Comparison of ENCODE assay signal across 1 cellular context in the genomic region with DNA sequence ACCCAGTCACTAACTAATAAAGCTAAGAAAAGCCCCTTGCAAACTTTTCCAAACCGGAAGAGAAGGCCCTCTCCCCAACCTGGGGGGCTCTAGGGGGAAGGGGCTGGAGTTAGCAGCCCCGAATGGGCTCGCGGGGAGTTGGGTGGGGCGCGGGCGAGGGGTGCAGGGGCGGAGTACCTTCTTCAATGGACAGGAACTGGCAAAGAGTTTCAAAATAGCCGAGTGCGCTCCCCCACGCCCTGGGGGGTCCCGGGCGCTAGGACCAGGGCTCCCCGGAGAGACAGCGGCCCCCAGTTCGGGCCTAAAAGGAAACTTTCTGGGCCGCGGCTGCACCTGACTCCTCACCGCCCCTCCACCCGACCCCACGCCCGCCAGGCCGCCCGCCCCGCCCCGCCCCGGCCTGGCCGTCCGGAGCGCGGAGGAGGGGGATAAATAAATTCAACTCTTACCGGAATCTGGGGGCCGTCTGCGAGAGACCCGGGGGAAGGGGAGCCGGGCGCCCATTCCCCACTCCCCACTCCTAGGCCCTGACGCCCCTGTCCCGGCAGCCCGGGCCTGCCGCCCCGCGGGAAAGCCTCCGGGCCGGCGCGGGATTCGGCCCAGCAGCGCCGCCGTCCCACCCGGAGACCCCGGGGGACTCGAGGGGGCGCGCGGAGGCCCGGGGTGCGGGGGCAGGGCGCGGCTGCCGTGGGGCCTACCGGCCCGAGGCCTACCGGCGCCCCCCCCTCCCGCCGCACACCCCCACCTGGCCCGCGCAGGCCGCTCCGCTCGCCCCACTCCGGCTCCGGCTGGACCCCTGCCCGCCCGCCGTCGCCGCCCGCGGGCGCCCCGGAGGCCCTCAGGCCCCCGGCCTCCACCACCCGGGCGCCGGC.
TF ChIP-seq lines count a peak whose summit lies in the region.

No MANE protein-coding gene starts in this region.

TF ChIP-seq in HepG2, 621 proteins besides CTCF, POLR2A, EP300 and RAD21 (continued from another document and continues in another):
- TF ChIP-seq, protein P1, sequence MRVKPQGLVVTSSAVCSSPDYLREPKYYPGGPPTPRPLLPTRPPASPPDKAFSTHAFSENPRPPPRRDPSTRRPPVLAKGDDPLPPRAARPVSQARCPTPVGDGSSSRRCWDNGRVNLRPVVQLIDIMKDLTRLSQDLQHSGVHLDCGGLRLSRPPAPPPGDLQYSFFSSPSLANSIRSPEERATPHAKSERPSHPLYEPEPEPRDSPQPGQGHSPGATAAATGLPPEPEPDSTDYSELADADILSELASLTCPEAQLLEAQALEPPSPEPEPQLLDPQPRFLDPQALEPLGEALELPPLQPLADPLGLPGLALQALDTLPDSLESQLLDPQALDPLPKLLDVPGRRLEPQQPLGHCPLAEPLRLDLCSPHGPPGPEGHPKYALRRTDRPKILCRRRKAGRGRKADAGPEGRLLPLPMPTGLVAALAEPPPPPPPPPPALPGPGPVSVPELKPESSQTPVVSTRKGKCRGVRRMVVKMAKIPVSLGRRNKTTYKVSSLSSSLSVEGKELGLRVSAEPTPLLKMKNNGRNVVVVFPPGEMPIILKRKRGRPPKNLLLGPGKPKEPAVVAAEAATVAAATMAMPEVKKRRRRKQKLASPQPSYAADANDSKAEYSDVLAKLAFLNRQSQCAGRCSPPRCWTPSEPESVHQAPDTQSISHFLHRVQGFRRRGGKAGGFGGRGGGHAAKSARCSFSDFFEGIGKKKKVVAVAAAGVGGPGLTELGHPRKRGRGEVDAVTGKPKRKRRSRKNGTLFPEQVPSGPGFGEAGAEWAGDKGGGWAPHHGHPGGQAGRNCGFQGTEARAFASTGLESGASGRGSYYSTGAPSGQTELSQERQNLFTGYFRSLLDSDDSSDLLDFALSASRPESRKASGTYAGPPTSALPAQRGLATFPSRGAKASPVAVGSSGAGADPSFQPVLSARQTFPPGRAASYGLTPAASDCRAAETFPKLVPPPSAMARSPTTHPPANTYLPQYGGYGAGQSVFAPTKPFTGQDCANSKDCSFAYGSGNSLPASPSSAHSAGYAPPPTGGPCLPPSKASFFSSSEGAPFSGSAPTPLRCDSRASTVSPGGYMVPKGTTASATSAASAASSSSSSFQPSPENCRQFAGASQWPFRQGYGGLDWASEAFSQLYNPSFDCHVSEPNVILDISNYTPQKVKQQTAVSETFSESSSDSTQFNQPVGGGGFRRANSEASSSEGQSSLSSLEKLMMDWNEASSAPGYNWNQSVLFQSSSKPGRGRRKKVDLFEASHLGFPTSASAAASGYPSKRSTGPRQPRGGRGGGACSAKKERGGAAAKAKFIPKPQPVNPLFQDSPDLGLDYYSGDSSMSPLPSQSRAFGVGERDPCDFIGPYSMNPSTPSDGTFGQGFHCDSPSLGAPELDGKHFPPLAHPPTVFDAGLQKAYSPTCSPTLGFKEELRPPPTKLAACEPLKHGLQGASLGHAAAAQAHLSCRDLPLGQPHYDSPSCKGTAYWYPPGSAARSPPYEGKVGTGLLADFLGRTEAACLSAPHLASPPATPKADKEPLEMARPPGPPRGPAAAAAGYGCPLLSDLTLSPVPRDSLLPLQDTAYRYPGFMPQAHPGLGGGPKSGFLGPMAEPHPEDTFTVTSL (CRISPR knock-in tag; IDR thresholded peaks at IDR 0.05; ENCODE audit: borderline replicate concordance), result 0 out of 2 replicates have a peak, but pooled peaks have one; percentile 5
- TF ChIP-seq RARG (CRISPR knock-in tag; IDR thresholded peaks at IDR 0.05; ENCODE audit: low read depth) (no peak), ZNF296 (CRISPR knock-in tag; conservative IDR thresholded peaks at IDR 0.05) (no peak), TBP (CRISPR knock-in tag; IDR thresholded peaks at IDR 0.05) (no peak), SIN3A (IDR thresholded peaks at IDR 0.05; ENCODE audit: borderline replicate concordance, low read depth, low read length) (peak; percentile 54; the same call in 1 of the 2 replicates), ZNF724P (CRISPR knock-in tag; IDR thresholded peaks at IDR 0.05; ENCODE audit: borderline replicate concordance) (no peak), ATRX (CRISPR knock-in tag; IDR thresholded peaks at IDR 0.05; ENCODE audit: borderline replicate concordance) (no peak), RORA (CRISPR knock-in tag; IDR thresholded peaks at IDR 0.05) (no peak), HNF4G (IDR thresholded peaks at IDR 0.05; ENCODE audit: borderline replicate concordance, low read depth, low read length) (no peak), HNF4G (CRISPR knock-in tag; IDR thresholded peaks at IDR 0.05; ENCODE audit: borderline replicate concordance, low read depth) (no peak), ZSCAN21 (CRISPR knock-in tag; IDR thresholded peaks at IDR 0.05; ENCODE audit: borderline replicate concordance) (no peak), ZNF205 (CRISPR knock-in tag; IDR thresholded peaks at IDR 0.05) (no peak), ZNF550 (CRISPR knock-in tag; IDR thresholded peaks at IDR 0.05; ENCODE audit: borderline replicate concordance) (no peak), MED13 (CRISPR knock-in tag; IDR thresholded peaks at IDR 0.05) (peak; percentile 35; the same call in 1 of the 2 replicates), SPEN (CRISPR knock-in tag; IDR thresholded peaks at IDR 0.05; ENCODE audit: low read depth) (0 out of 2 replicates have a peak, but pooled peaks have one; percentile 6), SIN3B (IDR thresholded peaks at IDR 0.05; ENCODE audit: low read length) (no peak), FLYWCH1 (CRISPR knock-in tag; IDR thresholded peaks at IDR 0.05) (no peak), EHMT2 (IDR thresholded peaks at IDR 0.05; ENCODE audit: borderline replicate concordance, low read depth, low read length) (no peak)
- TF ChIP-seq, protein P2, sequence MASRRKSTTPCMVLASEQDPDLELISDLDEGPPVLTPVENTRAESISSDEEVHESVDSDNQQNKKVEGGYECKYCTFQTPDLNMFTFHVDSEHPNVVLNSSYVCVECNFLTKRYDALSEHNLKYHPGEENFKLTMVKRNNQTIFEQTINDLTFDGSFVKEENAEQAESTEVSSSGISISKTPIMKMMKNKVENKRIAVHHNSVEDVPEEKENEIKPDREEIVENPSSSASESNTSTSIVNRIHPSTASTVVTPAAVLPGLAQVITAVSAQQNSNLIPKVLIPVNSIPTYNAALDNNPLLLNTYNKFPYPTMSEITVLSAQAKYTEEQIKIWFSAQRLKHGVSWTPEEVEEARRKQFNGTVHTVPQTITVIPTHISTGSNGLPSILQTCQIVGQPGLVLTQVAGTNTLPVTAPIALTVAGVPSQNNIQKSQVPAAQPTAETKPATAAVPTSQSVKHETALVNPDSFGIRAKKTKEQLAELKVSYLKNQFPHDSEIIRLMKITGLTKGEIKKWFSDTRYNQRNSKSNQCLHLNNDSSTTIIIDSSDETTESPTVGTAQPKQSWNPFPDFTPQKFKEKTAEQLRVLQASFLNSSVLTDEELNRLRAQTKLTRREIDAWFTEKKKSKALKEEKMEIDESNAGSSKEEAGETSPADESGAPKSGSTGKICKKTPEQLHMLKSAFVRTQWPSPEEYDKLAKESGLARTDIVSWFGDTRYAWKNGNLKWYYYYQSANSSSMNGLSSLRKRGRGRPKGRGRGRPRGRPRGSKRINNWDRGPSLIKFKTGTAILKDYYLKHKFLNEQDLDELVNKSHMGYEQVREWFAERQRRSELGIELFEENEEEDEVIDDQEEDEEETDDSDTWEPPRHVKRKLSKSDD (CRISPR knock-in tag; IDR thresholded peaks at IDR 0.05; ENCODE audit: low read depth), result 0 out of 2 replicates have a peak, but pooled peaks have one; percentile 9
- TF ChIP-seq, protein P3, sequence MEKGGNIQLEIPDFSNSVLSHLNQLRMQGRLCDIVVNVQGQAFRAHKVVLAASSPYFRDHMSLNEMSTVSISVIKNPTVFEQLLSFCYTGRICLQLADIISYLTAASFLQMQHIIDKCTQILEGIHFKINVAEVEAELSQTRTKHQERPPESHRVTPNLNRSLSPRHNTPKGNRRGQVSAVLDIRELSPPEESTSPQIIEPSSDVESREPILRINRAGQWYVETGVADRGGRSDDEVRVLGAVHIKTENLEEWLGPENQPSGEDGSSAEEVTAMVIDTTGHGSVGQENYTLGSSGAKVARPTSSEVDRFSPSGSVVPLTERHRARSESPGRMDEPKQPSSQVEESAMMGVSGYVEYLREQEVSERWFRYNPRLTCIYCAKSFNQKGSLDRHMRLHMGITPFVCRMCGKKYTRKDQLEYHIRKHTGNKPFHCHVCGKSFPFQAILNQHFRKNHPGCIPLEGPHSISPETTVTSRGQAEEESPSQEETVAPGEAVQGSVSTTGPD (CRISPR knock-in tag; IDR thresholded peaks at IDR 0.05), result no peak
- TF ChIP-seq, protein P4, sequence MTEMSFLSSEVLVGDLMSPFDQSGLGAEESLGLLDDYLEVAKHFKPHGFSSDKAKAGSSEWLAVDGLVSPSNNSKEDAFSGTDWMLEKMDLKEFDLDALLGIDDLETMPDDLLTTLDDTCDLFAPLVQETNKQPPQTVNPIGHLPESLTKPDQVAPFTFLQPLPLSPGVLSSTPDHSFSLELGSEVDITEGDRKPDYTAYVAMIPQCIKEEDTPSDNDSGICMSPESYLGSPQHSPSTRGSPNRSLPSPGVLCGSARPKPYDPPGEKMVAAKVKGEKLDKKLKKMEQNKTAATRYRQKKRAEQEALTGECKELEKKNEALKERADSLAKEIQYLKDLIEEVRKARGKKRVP (CRISPR knock-in tag; IDR thresholded peaks at IDR 0.05), result no peak
- TF ChIP-seq, protein P5, sequence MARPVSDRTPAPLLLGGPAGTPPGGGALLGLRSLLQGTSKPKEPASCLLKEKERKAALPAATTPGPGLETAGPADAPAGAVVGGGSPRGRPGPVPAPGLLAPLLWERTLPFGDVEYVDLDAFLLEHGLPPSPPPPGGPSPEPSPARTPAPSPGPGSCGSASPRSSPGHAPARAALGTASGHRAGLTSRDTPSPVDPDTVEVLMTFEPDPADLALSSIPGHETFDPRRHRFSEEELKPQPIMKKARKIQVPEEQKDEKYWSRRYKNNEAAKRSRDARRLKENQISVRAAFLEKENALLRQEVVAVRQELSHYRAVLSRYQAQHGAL (CRISPR knock-in tag; IDR thresholded peaks at IDR 0.05; ENCODE audit: not compliant biosample characterization), result no peak
- TF ChIP-seq, protein P6, sequence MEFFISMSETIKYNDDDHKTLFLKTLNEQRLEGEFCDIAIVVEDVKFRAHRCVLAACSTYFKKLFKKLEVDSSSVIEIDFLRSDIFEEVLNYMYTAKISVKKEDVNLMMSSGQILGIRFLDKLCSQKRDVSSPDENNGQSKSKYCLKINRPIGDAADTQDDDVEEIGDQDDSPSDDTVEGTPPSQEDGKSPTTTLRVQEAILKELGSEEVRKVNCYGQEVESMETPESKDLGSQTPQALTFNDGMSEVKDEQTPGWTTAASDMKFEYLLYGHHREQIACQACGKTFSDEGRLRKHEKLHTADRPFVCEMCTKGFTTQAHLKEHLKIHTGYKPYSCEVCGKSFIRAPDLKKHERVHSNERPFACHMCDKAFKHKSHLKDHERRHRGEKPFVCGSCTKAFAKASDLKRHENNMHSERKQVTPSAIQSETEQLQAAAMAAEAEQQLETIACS (CRISPR knock-in tag; IDR thresholded peaks at IDR 0.05), result no peak
- TF ChIP-seq, protein P7, sequence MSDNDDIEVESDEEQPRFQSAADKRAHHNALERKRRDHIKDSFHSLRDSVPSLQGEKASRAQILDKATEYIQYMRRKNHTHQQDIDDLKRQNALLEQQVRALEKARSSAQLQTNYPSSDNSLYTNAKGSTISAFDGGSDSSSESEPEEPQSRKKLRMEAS (IDR thresholded peaks at IDR 0.05), result no peak; the same call in 1 of the 2 replicates
- TF ChIP-seq, protein P8, sequence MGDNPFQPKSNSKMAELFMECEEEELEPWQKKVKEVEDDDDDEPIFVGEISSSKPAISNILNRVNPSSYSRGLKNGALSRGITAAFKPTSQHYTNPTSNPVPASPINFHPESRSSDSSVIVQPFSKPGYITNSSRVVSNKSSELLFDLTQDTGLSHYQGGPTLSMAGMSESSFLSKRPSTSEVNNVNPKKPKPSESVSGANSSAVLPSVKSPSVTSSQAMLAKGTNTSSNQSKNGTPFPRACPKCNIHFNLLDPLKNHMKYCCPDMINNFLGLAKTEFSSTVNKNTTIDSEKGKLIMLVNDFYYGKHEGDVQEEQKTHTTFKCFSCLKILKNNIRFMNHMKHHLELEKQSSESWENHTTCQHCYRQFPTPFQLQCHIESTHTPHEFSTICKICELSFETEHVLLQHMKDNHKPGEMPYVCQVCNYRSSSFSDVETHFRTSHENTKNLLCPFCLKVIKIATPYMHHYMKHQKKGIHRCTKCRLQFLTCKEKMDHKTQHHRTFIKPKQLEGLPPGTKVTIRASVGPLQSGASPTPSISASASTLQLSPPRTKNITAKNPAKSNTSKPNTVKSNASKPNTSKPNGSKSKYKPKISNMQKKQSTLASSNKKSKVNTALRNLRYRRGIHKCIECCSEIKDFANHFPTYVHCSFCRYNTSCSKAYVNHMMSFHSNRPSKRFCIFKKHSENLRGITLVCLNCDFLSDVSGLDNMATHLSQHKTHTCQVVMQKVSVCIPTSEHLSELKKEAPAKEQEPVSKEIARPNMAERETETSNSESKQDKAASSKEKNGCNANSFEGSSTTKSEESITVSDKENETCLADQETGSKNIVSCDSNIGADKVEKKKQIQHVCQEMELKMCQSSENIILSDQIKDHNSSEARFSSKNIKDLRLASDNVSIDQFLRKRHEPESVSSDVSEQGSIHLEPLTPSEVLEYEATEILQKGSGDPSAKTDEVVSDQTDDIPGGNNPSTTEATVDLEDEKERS (CRISPR knock-in tag; IDR thresholded peaks at IDR 0.05), result peak; percentile 76; the same call in 1 of the 2 replicates
- TF ChIP-seq, protein P9, sequence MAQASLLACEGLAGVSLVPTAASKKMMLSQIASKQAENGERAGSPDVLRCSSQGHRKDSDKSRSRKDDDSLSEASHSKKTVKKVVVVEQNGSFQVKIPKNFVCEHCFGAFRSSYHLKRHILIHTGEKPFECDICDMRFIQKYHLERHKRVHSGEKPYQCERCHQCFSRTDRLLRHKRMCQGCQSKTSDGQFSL (CRISPR knock-in tag; IDR thresholded peaks at IDR 0.05), result peak; percentile 31
- TF ChIP-seq, protein P10, sequence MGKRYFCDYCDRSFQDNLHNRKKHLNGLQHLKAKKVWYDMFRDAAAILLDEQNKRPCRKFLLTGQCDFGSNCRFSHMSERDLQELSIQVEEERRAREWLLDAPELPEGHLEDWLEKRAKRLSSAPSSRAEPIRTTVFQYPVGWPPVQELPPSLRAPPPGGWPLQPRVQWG (CRISPR knock-in tag; IDR thresholded peaks at IDR 0.05; ENCODE audit: borderline replicate concordance, low read depth), result no peak
- TF ChIP-seq, protein P11, sequence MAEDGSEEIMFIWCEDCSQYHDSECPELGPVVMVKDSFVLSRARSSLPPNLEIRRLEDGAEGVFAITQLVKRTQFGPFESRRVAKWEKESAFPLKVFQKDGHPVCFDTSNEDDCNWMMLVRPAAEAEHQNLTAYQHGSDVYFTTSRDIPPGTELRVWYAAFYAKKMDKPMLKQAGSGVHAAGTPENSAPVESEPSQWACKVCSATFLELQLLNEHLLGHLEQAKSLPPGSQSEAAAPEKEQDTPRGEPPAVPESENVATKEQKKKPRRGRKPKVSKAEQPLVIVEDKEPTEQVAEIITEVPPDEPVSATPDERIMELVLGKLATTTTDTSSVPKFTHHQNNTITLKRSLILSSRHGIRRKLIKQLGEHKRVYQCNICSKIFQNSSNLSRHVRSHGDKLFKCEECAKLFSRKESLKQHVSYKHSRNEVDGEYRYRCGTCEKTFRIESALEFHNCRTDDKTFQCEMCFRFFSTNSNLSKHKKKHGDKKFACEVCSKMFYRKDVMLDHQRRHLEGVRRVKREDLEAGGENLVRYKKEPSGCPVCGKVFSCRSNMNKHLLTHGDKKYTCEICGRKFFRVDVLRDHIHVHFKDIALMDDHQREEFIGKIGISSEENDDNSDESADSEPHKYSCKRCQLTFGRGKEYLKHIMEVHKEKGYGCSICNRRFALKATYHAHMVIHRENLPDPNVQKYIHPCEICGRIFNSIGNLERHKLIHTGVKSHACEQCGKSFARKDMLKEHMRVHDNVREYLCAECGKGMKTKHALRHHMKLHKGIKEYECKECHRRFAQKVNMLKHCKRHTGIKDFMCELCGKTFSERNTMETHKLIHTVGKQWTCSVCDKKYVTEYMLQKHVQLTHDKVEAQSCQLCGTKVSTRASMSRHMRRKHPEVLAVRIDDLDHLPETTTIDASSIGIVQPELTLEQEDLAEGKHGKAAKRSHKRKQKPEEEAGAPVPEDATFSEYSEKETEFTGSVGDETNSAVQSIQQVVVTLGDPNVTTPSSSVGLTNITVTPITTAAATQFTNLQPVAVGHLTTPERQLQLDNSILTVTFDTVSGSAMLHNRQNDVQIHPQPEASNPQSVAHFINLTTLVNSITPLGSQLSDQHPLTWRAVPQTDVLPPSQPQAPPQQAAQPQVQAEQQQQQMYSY (CRISPR knock-in tag; IDR thresholded peaks at IDR 0.05), result no peak; the same call in 1 of the 2 replicates
